35 cellular contexts compared by ENCODE assay signal in genomic region chr6:109130065-109130464, GRCh38.
"Had no signal": no experiment of that assay in that cellular context is flagged by ENCODE, and none has a peak within 500 bp of the region (broad histone marks: within the 10 kb centered on the region; RNA-seq: fewer than 3 reads in every experiment).

No MANE protein-coding gene starts in this region.

- H3K9me3 Mint-ChIP-seq: activated B cell treated with CpG ODN at 0.5 μM for 24 hours; activated CD8-positive, alpha-beta T cell treated with anti-CD3 and anti-CD28 coated beads for 36 hours; activated naive CD4-positive, alpha-beta T cell treated with anti-CD3 and anti-CD28 coated beads, Interleukin-2, amount 50 U/mL, for 72 hours; activated naive CD8-positive, alpha-beta T cell treated with anti-CD3 and anti-CD28 coated beads for 36 hours; activated T-helper 17 cell treated with anti-CD3 and anti-CD28 coated beads, Interleukin-2, amount 50 U/mL, for 72 hours had no signal

- H3K4me1 Mint-ChIP-seq: activated B cell treated with CpG ODN at 0.5 μM for 24 hours had no signal

- H3K27ac Mint-ChIP-seq: activated B cell treated with CpG ODN at 0.5 μM for 24 hours; activated CD4-positive, alpha-beta memory T cell treated with anti-CD3 and anti-CD28 coated beads for 36 hours; activated CD4-positive, alpha-beta T cell treated with anti-CD3 and anti-CD28 coated beads, Interleukin-2, amount 10 ng/mL, durations not matched to agents 24 days and 14 days; activated CD8-positive, alpha-beta T cell treated with anti-CD3 and anti-CD28 coated beads for 36 hours; activated naive CD4-positive, alpha-beta T cell treated with anti-CD3 and anti-CD28 coated beads for 36 hours; activated naive CD4-positive, alpha-beta T cell treated with anti-CD3 and anti-CD28 coated beads, Interleukin-2, amount 50 U/mL, for 72 hours; activated naive CD8-positive, alpha-beta T cell treated with anti-CD3 and anti-CD28 coated beads for 36 hours; activated T-cell treated with anti-CD3 and anti-CD28 coated beads, Interleukin-2, amount 50 U/mL, for 72 hours; activated T-helper 1 cell treated with anti-CD3 and anti-CD28 coated beads, Interleukin-12 subunit alpha, Interleukin-12 subunit beta, Interleukin-2, Interleukin-4 antibody, amounts not matched to agents 30 ng/mL and 10 ng/mL and 1 ng/mL, durations not matched to agents 14 hours and 24 hours and 36 hours; activated T-helper 17 cell treated with anti-CD3 and anti-CD28 coated beads, Interleukin-2, amount 50 U/mL, for 72 hours; T-helper 1 cell treated with Interleukin-12 subunit alpha and Interleukin-12 subunit beta and Interleukin-4 antibody, amounts not matched to agents 30 μg/mL and 1 μg/mL, for 36 hours; T-helper 2 cell treated with Interferon-gamma antibody and Interleukin-4, amounts not matched to agents 5 μg/mL and 100 μg/mL, for 36 hours had no signal

- H3K36me3 ChIP-seq: adrenal gland, brain microvascular endothelial cell, breast epithelium had no signal

- H3K9me3 ChIP-seq: adrenal gland, body of pancreas, breast epithelium had no signal

- H3K27me3 ChIP-seq: adrenal gland, body of pancreas, brain microvascular endothelial cell, breast epithelium had no signal

- DNase-seq: activated B cell treated with CpG ODN at 0.5 μM for 24 hours; activated CD4-positive, alpha-beta memory T cell treated with anti-CD3 and anti-CD28 coated beads for 36 hours; activated CD4-positive, alpha-beta T cell treated with anti-CD3 and anti-CD28 coated beads for 4 hours; activated CD4-positive, alpha-beta T cell treated with anti-CD3 and anti-CD28 coated beads, Interleukin-2, amount 10 ng/mL, durations not matched to agents 24 days and 14 days; activated CD4-positive, alpha-beta T cell treated with anti-CD3 and anti-CD28 coated beads, Interleukin-2, amount 50 U/mL, for 1 hour; activated CD4-positive, alpha-beta T cell treated with anti-CD3 and anti-CD28 coated beads, Interleukin-2, amount 50 U/mL, for 4 hours; activated CD4-positive, CD25-positive, alpha-beta regulatory T cell treated with anti-CD3 and anti-CD28 coated beads, Interleukin-2, amount 50 U/mL, for 72 hours; activated CD8-positive, alpha-beta memory T cell treated with anti-CD3 and anti-CD28 coated beads, Interleukin-2, amount 50 U/mL, for 4 hours; activated CD8-positive, alpha-beta T cell treated with anti-CD3 and anti-CD28 coated beads for 36 hours; activated effector memory CD4-positive, alpha-beta T cell treated with anti-CD3 and anti-CD28 coated beads, Interleukin-2, amount 50 U/mL, for 16 hours; activated gamma-delta T cell treated with Interleukin-2 at 50 U/mL for 16 hours; activated naive CD4-positive, alpha-beta T cell; activated naive CD4-positive, alpha-beta T cell treated with anti-CD3 and anti-CD28 coated beads for 36 hours; activated naive CD4-positive, alpha-beta T cell treated with anti-CD3 and anti-CD28 coated beads, Interleukin-2, amount 50 U/mL, for 16 hours; activated naive CD8-positive, alpha-beta T cell treated with anti-CD3 and anti-CD28 coated beads for 36 hours; activated T-cell treated with anti-CD3 and anti-CD28 coated beads for 4 hours; activated T-cell treated with anti-CD3 and anti-CD28 coated beads, Interleukin-2, amount 50 U/mL, for 1 hour; activated T-cell treated with anti-CD3 and anti-CD28 coated beads, Interleukin-2, amount 50 U/mL, for 4 hours; activated T-cell treated with anti-CD3 and anti-CD28 coated beads, Interleukin-2, amount 50 U/mL, for 72 hours; adrenal gland; amniotic stem cell; aorta; body of pancreas; brain microvascular endothelial cell; central memory CD4-positive, alpha-beta T cell; T-helper 9 cell had no signal

- ATAC-seq: activated CD8-positive, alpha-beta T cell treated with anti-CD3 and anti-CD28 coated beads for 36 hours; activated T-cell treated with anti-CD3 and anti-CD28 coated beads, Interleukin-2, amount 50 U/mL, for 4 hours; activated T-helper 17 cell treated with anti-CD3 and anti-CD28 coated beads, Interleukin-2, amount 50 U/mL, for 72 hours; body of pancreas had no signal

- H3K4me3 Mint-ChIP-seq: activated B cell treated with CpG ODN at 0.5 μM for 24 hours; activated CD4-positive, alpha-beta memory T cell treated with anti-CD3 and anti-CD28 coated beads for 36 hours; activated CD4-positive, alpha-beta T cell treated with anti-CD3 and anti-CD28 coated beads, Interleukin-2, amount 10 ng/mL, durations not matched to agents 24 days and 14 days; activated CD8-positive, alpha-beta T cell treated with anti-CD3 and anti-CD28 coated beads for 36 hours; activated naive CD4-positive, alpha-beta T cell treated with anti-CD3 and anti-CD28 coated beads for 36 hours; activated naive CD8-positive, alpha-beta T cell treated with anti-CD3 and anti-CD28 coated beads for 36 hours; activated T-cell treated with anti-CD3 and anti-CD28 coated beads, Interleukin-2, amount 50 U/mL, for 4 hours; activated T-cell treated with anti-CD3 and anti-CD28 coated beads, Interleukin-2, amount 50 U/mL, for 72 hours; activated T-helper 1 cell treated with anti-CD3 and anti-CD28 coated beads, Interleukin-12 subunit alpha, Interleukin-12 subunit beta, Interleukin-2, Interleukin-4 antibody, amounts not matched to agents 30 ng/mL and 10 ng/mL and 1 ng/mL, durations not matched to agents 14 hours and 24 hours and 36 hours; activated T-helper 17 cell treated with anti-CD3 and anti-CD28 coated beads, Interleukin-2, amount 50 U/mL, for 72 hours; T-helper 1 cell treated with Interleukin-12 subunit alpha and Interleukin-12 subunit beta and Interleukin-4 antibody, amounts not matched to agents 30 μg/mL and 1 μg/mL, for 36 hours; T-helper 2 cell treated with Interferon-gamma antibody and Interleukin-4, amounts not matched to agents 5 μg/mL and 100 μg/mL, for 36 hours had no signal

- H3K27me3 Mint-ChIP-seq: activated B cell treated with CpG ODN at 0.5 μM for 24 hours; activated CD4-positive, alpha-beta memory T cell treated with anti-CD3 and anti-CD28 coated beads for 36 hours; activated CD4-positive, alpha-beta T cell treated with anti-CD3 and anti-CD28 coated beads, Interleukin-2, amount 10 ng/mL, durations not matched to agents 24 days and 14 days; activated CD8-positive, alpha-beta T cell treated with anti-CD3 and anti-CD28 coated beads for 36 hours; activated naive CD8-positive, alpha-beta T cell treated with anti-CD3 and anti-CD28 coated beads for 36 hours; activated T-helper 17 cell treated with anti-CD3 and anti-CD28 coated beads, Interleukin-2, amount 50 U/mL, for 72 hours had no signal

- FAIRE-seq: astrocyte, TTC549 had no signal

- H3K27ac ChIP-seq: adrenal gland, body of pancreas, brain microvascular endothelial cell, breast epithelium, VCaP had no signal

- H3K4me1 ChIP-seq: adrenal gland, body of pancreas, breast epithelium had no signal

- H3K4me3 ChIP-seq: adrenal gland, body of pancreas, breast epithelium had no signal
